Comparison of ENCODE assay signal across 20 cellular contexts in genomic region chr9:122216798-122217418, GRCh38. TPM values are rescaled to one million over a fixed set of nuclear protein-coding genes. Genes with fewer than 3 reads are reported as not detected.
DNase-seq lines count a peak whose midpoint lies in the region; ATAC-seq and TF ChIP-seq lines count a peak whose summit lies in the region.
"Had no signal": no experiment of that assay in that cellular context is flagged by ENCODE, and none has a peak within 500 bp of the region (broad histone marks: within the 10 kb centered on the region; RNA-seq: fewer than 3 reads in every experiment).

No MANE protein-coding gene starts in this region.

- no peak overlapping the region for H2AFZ ChIP-seq in PC-3 (ENCODE audit: low read length)
- H2AFZ ChIP-seq: PC-9 had no signal

- peaks cover 17% of the 10 kb centered on the region for H3K79me2 ChIP-seq in PC-3 (ENCODE audit: low read length)

- no peaks in the 10 kb centered on the region for H3K9me3 ChIP-seq in PC-3 (ENCODE audit: low read length)
- no peaks in the 10 kb centered on the region for H3K9me3 ChIP-seq in iPS-15b (ENCODE audit: control insufficient read depth, insufficient read depth, low read length)
- H3K9me3 ChIP-seq in left lung: no peaks in the 10 kb centered on the region

- no peaks in the 10 kb centered on the region for H3K9me2 ChIP-seq in PC-3 (replicated peaks; ENCODE audit: low read length)

- H3K4me1 ChIP-seq in PC-3 (ENCODE audit: insufficient read depth, low read length) (peaks cover 32% of the 10 kb centered on the region), iPS-15b (ENCODE audit: control insufficient read depth, insufficient read depth, low read length) (peaks cover 9% of the 10 kb centered on the region), left lung (peaks cover 25 to 26% of the 10 kb centered on the region in 2 donors)

- H3F3A ChIP-seq in PC-3 (ENCODE audit: low read length, unreplicated experiment): no peaks in the 10 kb centered on the region

- DNase-seq in GM13976 (ENCODE audit: low spot score): peak; percentile 19
- no peak for DNase-seq in PC-3
- peak; percentile 67 for DNase-seq in posterior vena cava (ENCODE audit: low spot score)
- DNase-seq in 8988T: no peak
- DNase-seq in left lung: no peak
- no peak for DNase-seq in NCI-H146 (lab: John Stamatoyannopoulos, UW)
- DNase-seq: AML-193; CD4-positive, alpha-beta T cell; DMS79 treated with DMSO at 0.1 percent for 48 hours; GDM1; HCEC 1CT; NCI-H1048; NCI-H1694; NCI-H2107; NCI-H345; PC-9 had no signal

- ATAC-seq in PC-3 (no peak), left lung (no peak), HG03159 (IDR thresholded peaks at IDR 0.05; ENCODE audit: unreplicated experiment) (no peak)

- H3K27ac ChIP-seq in PC-3 (ENCODE audit: low read length) (no peak overlapping the region), left lung (no peak overlapping the region)
- H3K27ac ChIP-seq: PC-9, SK-N-MC had no signal

- H3K4me3 ChIP-seq in PC-3 (ENCODE audit: low read length): no peak overlapping the region
- peak overlapping the region; percentile 35 for H3K4me3 ChIP-seq in iPS-15b (ENCODE audit: low read depth, low read length)
- H3K4me3 ChIP-seq in left lung: no peak overlapping the region
- H3K4me3 ChIP-seq: PC-9, SK-N-MC had no signal

- 0 out of 2 replicates have a peak overlapping the region, but pooled peaks have one; percentile 53 for H3K4me2 ChIP-seq in PC-3 (ENCODE audit: low read length)
- H3K4me2 ChIP-seq: PC-9 had no signal

- no peaks in the 10 kb centered on the region for H4K20me1 ChIP-seq in PC-3 (ENCODE audit: low read length)

- H3K9ac ChIP-seq in PC-3 (ENCODE audit: low read length) (no peak overlapping the region), iPS-15b (ENCODE audit: low read depth, low read length) (no peak overlapping the region)

- POLR2A ChIA-PET in PC-3 (lab: Charles Lee; ENCODE audit: unreplicated experiment): no interaction called here

- CTCF ChIA-PET in PC-3 (lab: Charles Lee): no interaction called here

- intact Hi-C loops in PC-3 (cut with micrococcal nuclease): no loop called here
- intact Hi-C loops in posterior vena cava (cut with DNase I): no loop called here
- intact Hi-C loops in left lung (cut with DNase I): loop anchor here in 1 of 2 donors (10.0 kb wide), 1 partner anchor 52 kb away; no protein-coding TSS in a partner anchor

- TF ChIP-seq CTCF in GM13976 (IDR thresholded peaks at IDR 0.05; ENCODE audit: borderline replicate concordance, control extremely low read depth, extremely low read depth, insufficient read depth, missing control alignments): no peak
- no peak for TF ChIP-seq CTCF in PC-3 (conservative IDR thresholded peaks at IDR 0.05; ENCODE audit: low read depth, low read length)
- no peak for TF ChIP-seq CTCF in left lung (IDR thresholded peaks at IDR 0.05)

- in situ Hi-C loops in GM13976 (cut with MboI; ENCODE audit: low sequenced_read_pairs, unreplicated experiment): no loop called here

- H3K27me3 ChIP-seq in PC-3 (ENCODE audit: low read length) (no peaks in the 10 kb centered on the region), iPS-15b (ENCODE audit: control insufficient read depth, insufficient read depth, low read length) (peaks cover 94% of the 10 kb centered on the region), left lung (peaks cover 88 to 100% of the 10 kb centered on the region in 2 donors)

- H3K36me3 ChIP-seq in PC-3 (ENCODE audit: low read depth, low read length) (no peaks in the 10 kb centered on the region), iPS-15b (ENCODE audit: control insufficient read depth, insufficient read depth, low read length) (no peaks in the 10 kb centered on the region), left lung (no peaks in the 10 kb centered on the region)

- no TSS peak for BruUV-seq in PC-3 (replicated peaks; lab: Mats Ljungman, UMichigan)

RNA-seq across cellular contexts. Expression of gene LHX6, which starts 11.8 kb away (rescaled TPM):
- total RNA-seq in PC-3 (2014; rRNA removed) (11.1 and 16.5 TPM in 2 replicates), posterior vena cava (10 to 100 TPM in 1 of 2 donors, 1 to 10 TPM in 1; 8.3 to 23.6 TPM), left lung (1 to 10 TPM; 4.8 to 9.1 TPM)
- total RNA-seq: CD4-positive, alpha-beta T cell; PC-9 had no signal

RNA-seq across cellular contexts. Expression of gene RBM18, which starts 47.7 kb away (rescaled TPM):
- total RNA-seq in PC-3 (2014; rRNA removed) (5.1 and 8.3 TPM in 2 replicates), posterior vena cava (10 to 100 TPM; 18.9 to 19.2 TPM), left lung (10 to 100 TPM; 17.8 to 21.6 TPM)

RNA-seq across cellular contexts. Expression of gene MRRF, which starts 47.8 kb away (rescaled TPM):
- total RNA-seq in PC-3 (2014; rRNA removed) (27.0 and 30.2 TPM in 2 replicates), posterior vena cava (10 to 100 TPM; 23.8 to 27.7 TPM), left lung (10 to 100 TPM; 21.3 to 35.7 TPM)

RNA-seq across cellular contexts. Expression of gene MORN5, which starts 57.2 kb away (rescaled TPM):
- total RNA-seq in PC-3 (2014; rRNA removed) (not detected in 2 replicates), posterior vena cava (1 to 10 TPM in 1 of 2 donors, under 1 TPM in 1; 0.95 to 1.5 TPM), left lung (1 to 10 TPM in 1 of 2 donors, not detected in 1; 3.0 TPM)
- total RNA-seq: CD4-positive, alpha-beta T cell; M059J; PC-9 had no signal

RNA-seq across cellular contexts. Expression of gene NDUFA8, which starts 57.3 kb away (rescaled TPM):
- 67.5 and 71.4 TPM in 2 replicates for total RNA-seq in PC-3 (2014; rRNA removed)
- 10 to 100 TPM; 36.5 to 38.2 TPM for total RNA-seq in posterior vena cava
- total RNA-seq in left lung: 10 to 100 TPM; 42.9 to 43.4 TPM

Comparison
In these comparisons a context has a peak if more than half of its experiments do, and no peak if none do; other contexts are left out.
1. DNase-seq: peak in GM13976 (single experiment) and posterior vena cava (single experiment); none in PC-3 (single experiment), 8988T (single experiment), left lung (0 of 2) and NCI-H146 (single experiment).